Comparison of ENCODE assay signal across 9 cellular contexts in genomic region chr2:86249176-86249842, GRCh38. TPM values are rescaled to one million over a fixed set of nuclear protein-coding genes. Genes with fewer than 3 reads are reported as not detected.
DNase-seq lines count a peak whose midpoint lies in the region; ATAC-seq and TF ChIP-seq lines count a peak whose summit lies in the region.
"Had no signal": no experiment of that assay in that cellular context is flagged by ENCODE, and none has a peak within 500 bp of the region (broad histone marks: within the 10 kb centered on the region; RNA-seq: fewer than 3 reads in every experiment).

No MANE protein-coding gene starts in this region.

- peak overlapping the region; percentile 63 for H2AFZ ChIP-seq in KMS-11 (ENCODE audit: low read depth)

- ATAC-seq in heart right ventricle (peak in 5 of 8 donors; percentile 21 to 75 (median 59)), omental fat pad (ENCODE audit: low FRiP score) (peak; percentile 67)

- H3K36me3 ChIP-seq in heart right ventricle (peaks cover 0 to 9% (median 0%) of the 10 kb centered on the region in 9 donors), right atrium auricular region (no peaks in the 10 kb centered on the region), KMS-11 (ENCODE audit: insufficient read depth) (no peaks in the 10 kb centered on the region), ascending aorta (no peaks in the 10 kb centered on the region)

- no peaks in the 10 kb centered on the region for H4K20me1 ChIP-seq in KMS-11 (ENCODE audit: insufficient read depth)

- WGBS in heart right ventricle, 2 donors, result 87 to 91% methylated on average over 6 of the region's 6 CpGs

- peak overlapping the region; percentile 64 for H3K4me2 ChIP-seq in KMS-11

- no peaks in the 10 kb centered on the region for H3K79me2 ChIP-seq in KMS-11 (ENCODE audit: insufficient read depth, low read depth)

- DNase-seq in heart right ventricle (no peak), right atrium auricular region (ENCODE audit: low spot score) (no peak), ascending aorta (ENCODE audit: low spot score in 2 of 2) (peak; percentile 37 to 84), omental fat pad (ENCODE audit: low spot score) (no peak), NCI-H187 treated with DMSO at 0.1 percent for 48 hours (lab: John Stamatoyannopoulos, UW) (no peak), germinal center (ENCODE audit: low spot score) (no peak), NCI-H1048 (lab: John Stamatoyannopoulos, UW) (no peak)
- DNase-seq: DND-41 had no signal

- peak overlapping the region; percentile 52 for H3K9ac ChIP-seq in KMS-11

- H3K27me3 ChIP-seq in heart right ventricle (peaks cover 0 to under 1% (median 0%) of the 10 kb centered on the region in 7 donors), right atrium auricular region (no peaks in the 10 kb centered on the region), KMS-11 (ENCODE audit: insufficient read depth, low read depth) (no peaks in the 10 kb centered on the region), ascending aorta (no peaks in the 10 kb centered on the region)

- no peak for TF ChIP-seq CTCF in heart right ventricle (IDR thresholded peaks at IDR 0.05)
- TF ChIP-seq CTCF in right atrium auricular region (IDR thresholded peaks at IDR 0.05), result no peak
- TF ChIP-seq CTCF in KMS-11 (conservative IDR thresholded peaks at IDR 0.05; ENCODE audit: low read depth, low read length), result no peak
- no peak for TF ChIP-seq CTCF in ascending aorta (IDR thresholded peaks at IDR 0.05)
- TF ChIP-seq CTCF in omental fat pad (IDR thresholded peaks at IDR 0.05), result no peak

- H3K4me3 ChIP-seq in heart right ventricle (no peak overlapping the region), right atrium auricular region (no peak overlapping the region), KMS-11 (IDR thresholded peaks at IDR 0.05; ENCODE audit: insufficient read depth, low read depth, low read length) (peak overlapping the region; percentile 25), ascending aorta (no peak overlapping the region)

- peak overlapping the region in 5 of 10 donors; percentile 0 to 64 (median 35) for H3K27ac ChIP-seq in heart right ventricle
- peak overlapping the region in 1 of 2 donors; percentile 15 for H3K27ac ChIP-seq in right atrium auricular region
- peak overlapping the region; percentile 82 for H3K27ac ChIP-seq in KMS-11
- H3K27ac ChIP-seq in ascending aorta, result peak overlapping the region; percentile 67 to 85

- intact Hi-C loops in heart right ventricle (cut with DNase I), result loop anchor here in 1 of 10 donors (5.0 kb wide), 1 partner anchor 33 kb away; no protein-coding TSS in a partner anchor
- intact Hi-C loops in ascending aorta (cut with DNase I), result loop anchor here (5.0 kb wide), 1 partner anchor 33 kb away; no protein-coding TSS in a partner anchor

- H3K9me3 ChIP-seq in heart right ventricle (peaks cover 0 to 5% (median 0%) of the 10 kb centered on the region in 11 donors), right atrium auricular region (no peaks in the 10 kb centered on the region), ascending aorta (no peaks in the 10 kb centered on the region)

- peaks cover 2 to 54% (median 15%) of the 10 kb centered on the region in 9 donors for H3K4me1 ChIP-seq in heart right ventricle
- peaks cover 0 to 43% of the 10 kb centered on the region in 2 donors for H3K4me1 ChIP-seq in right atrium auricular region
- H3K4me1 ChIP-seq in KMS-11 (ENCODE audit: low read depth, poor library complexity, severe bottlenecking), result peaks cover 30% of the 10 kb centered on the region
- peaks cover 3 to 10% of the 10 kb centered on the region in 2 donors for H3K4me1 ChIP-seq in ascending aorta

RNA-seq across cellular contexts. Expression of gene MRPL35, which starts 50.1 kb away (rescaled TPM):
- total RNA-seq in heart right ventricle, result 100 to 1,000 TPM in 7 of 10 donors, 10 to 100 TPM in 3; 72.5 to 147 (median 113) TPM
- 10 to 100 TPM; 31.8 to 49.1 TPM for polyA plus RNA-seq in heart right ventricle
- total RNA-seq in right atrium auricular region, result 10 to 100 TPM; 36.0 to 53.5 TPM
- 4.7 TPM for total RNA-seq in ascending aorta
- total RNA-seq in omental fat pad, result 10 to 100 TPM; 19.3 to 29.8 (median 23.2) TPM

RNA-seq across cellular contexts. Expression of gene IMMT, which starts 54.0 kb away (rescaled TPM):
- total RNA-seq in heart right ventricle (100 to 1,000 TPM; 211 to 333 (median 306) TPM), right atrium auricular region (100 to 1,000 TPM; 104 to 177 TPM), ascending aorta (97.1 TPM), omental fat pad (10 to 100 TPM; 52.2 to 64.7 (median 58.7) TPM)
- 100 to 1,000 TPM in 1 of 2 donors, 10 to 100 TPM in 1; 48.2 to 135 TPM for polyA plus RNA-seq in heart right ventricle

Comparison
In these comparisons a context has a peak if more than half of its experiments do, and no peak if none do; other contexts are left out.
1. DNase-seq: peak in ascending aorta (2 of 2); none in heart right ventricle (0 of 2), right atrium auricular region (single experiment), omental fat pad (single experiment), NCI-H187 treated with DMSO at 0.1 percent for 48 hours (single experiment), germinal center (single experiment) and NCI-H1048 (single experiment).